19 cellular contexts compared by ENCODE assay signal in genomic region chr1:21641537-21641936, GRCh38. TPM values are rescaled to one million over a fixed set of nuclear protein-coding genes. Genes with fewer than 3 reads are reported as not detected.
DNase-seq lines count a peak whose midpoint lies in the region; ATAC-seq, FAIRE-seq and TF ChIP-seq lines count a peak whose summit lies in the region.
"Had no signal": no experiment of that assay in that cellular context is flagged by ENCODE, and none has a peak within 500 bp of the region (broad histone marks: within the 10 kb centered on the region; RNA-seq: fewer than 3 reads in every experiment).

No MANE protein-coding gene starts in this region.

- H3K79me2 ChIP-seq in K562 (ENCODE audit: control insufficient read depth, insufficient read depth, low read length) (peaks cover 2% of the 10 kb centered on the region; the same call in 1 of the 3 replicates), mesendoderm (ENCODE audit: control insufficient read depth, insufficient read depth, low read length) (no peaks in the 10 kb centered on the region)

- H2AK5ac ChIP-seq in mesendoderm (ENCODE audit: low read length): peak overlapping the region; percentile 58

- TF ChIP-seq EP300 in K562 (IDR thresholded peaks at IDR 0.05; ENCODE audit: low read length) (no peak), transverse colon (IDR thresholded peaks at IDR 0.05; ENCODE audit: low read depth) (no peak)

- H3K36me3 ChIP-seq in left ventricle myocardium inferior (no peaks in the 10 kb centered on the region), heart right ventricle (no peaks in the 10 kb centered on the region), K562 (ENCODE audit: control insufficient read depth, insufficient read depth, low read length) (peaks cover 4% of the 10 kb centered on the region; the same call in 1 of the 3 replicates), mesendoderm (ENCODE audit: control insufficient read depth, insufficient read depth, low read length) (no peaks in the 10 kb centered on the region), transverse colon (no peaks in the 10 kb centered on the region)
- H3K36me3 ChIP-seq: BLaER1 had no signal

- H2AFZ ChIP-seq in K562 (ENCODE audit: low read depth, low read length): no peak overlapping the region

- H4K8ac ChIP-seq in mesendoderm (ENCODE audit: low read depth, low read length): no peak overlapping the region

- no peak overlapping the region for H3K56ac ChIP-seq in mesendoderm (ENCODE audit: low read length)

- TF ChIP-seq POLR2A in K562 (conservative IDR thresholded peaks at IDR 0.05) (no peak), transverse colon (IDR thresholded peaks at IDR 0.05) (no peak)

- H3K4me1 ChIP-seq in left ventricle myocardium inferior (peaks cover 18% of the 10 kb centered on the region), heart right ventricle (peaks cover 0 to 20% (median 4%) of the 10 kb centered on the region in 9 donors), K562 (replicated peaks in 1 of 2; ENCODE audit: control insufficient read depth in 2 of 2, insufficient read depth in 2 of 2, low read length in 2 of 2) (peaks cover 24 to 40% of the 10 kb centered on the region in 2 experiments), mesendoderm (ENCODE audit: control insufficient read depth, low read depth, low read length) (peaks cover 14% of the 10 kb centered on the region), transverse colon (peaks cover 0 to 6% (median 0%) of the 10 kb centered on the region in 4 donors)
- H3K4me1 ChIP-seq: BLaER1, Caco-2 had no signal

- H3K9me3 ChIP-seq in left ventricle myocardium inferior (replicated peaks): no peaks in the 10 kb centered on the region
- no peaks in the 10 kb centered on the region for H3K9me3 ChIP-seq in heart right ventricle
- no peaks in the 10 kb centered on the region for H3K9me3 ChIP-seq in K562 (replicated peaks; ENCODE audit: control insufficient read depth, insufficient read depth, low read depth, low read length)
- no peaks in the 10 kb centered on the region for H3K9me3 ChIP-seq in transverse colon
- H3K9me3 ChIP-seq: BLaER1, Caco-2 had no signal

- FAIRE-seq in K562 (lab: Jason Lieb, UNC): no peak
- FAIRE-seq: GM12892 had no signal

- BruUV-seq in K562 (replicated peaks; lab: Mats Ljungman, UMichigan): no TSS peak

- TF ChIP-seq CTCF in left ventricle myocardium inferior (IDR thresholded peaks at IDR 0.05; ENCODE audit: borderline replicate concordance) (no peak), heart right ventricle (IDR thresholded peaks at IDR 0.05) (no peak), K562 (IDR thresholded peaks at IDR 0.05 in 2 of 3, conservative IDR thresholded peaks at IDR 0.05 in 1 of 3; ENCODE audit: insufficient read depth in 2 of 3, low read depth in 1 of 3, low read length in 3 of 3) (no peak), transverse colon (IDR thresholded peaks at IDR 0.05) (no peak)

- in situ Hi-C loops in K562 (cut with MboI) (no loop called here), transverse colon (cut with MboI; ENCODE audit: low pct_ligation_motif_present in 1 of 4, low pct_unique_long_range_greater_than_20kb in 1 of 4, low sequenced_read_pairs in 3 of 4) (no loop called here)

- H3K27me3 ChIP-seq in left ventricle myocardium inferior (ENCODE audit: low read depth) (peaks cover 42% of the 10 kb centered on the region), heart right ventricle (peaks cover 0 to 20% (median 3%) of the 10 kb centered on the region in 7 donors), K562 (ENCODE audit: control insufficient read depth in 2 of 2, insufficient read depth in 2 of 2, low read length in 2 of 2) (no peaks in the 10 kb centered on the region), mesendoderm (ENCODE audit: insufficient read depth, low read length, poor library complexity) (no peaks in the 10 kb centered on the region), transverse colon (peaks cover 7% of the 10 kb centered on the region)
- H3K27me3 ChIP-seq: BLaER1 had no signal

- no peak overlapping the region for H3K18ac ChIP-seq in mesendoderm (ENCODE audit: low read length)

- 78 to 81% methylated on average over 6 of the region's 6 CpGs for WGBS in heart right ventricle, 2 donors
- 77% methylated on average over 6 of the region's 6 CpGs for WGBS in K562 (ENCODE audit: insufficient coverage, low coverage, missing lambda C conversion rate)
- no CpG with 5 or more reads among the region's 6 CpGs for WGBS in mesendoderm (ENCODE audit: extremely low coverage, insufficient coverage, low lambda C conversion rate)
- 89 to 100% methylated on average over 1 to 6 of the region's 6 CpGs for WGBS in transverse colon (ENCODE audit: low coverage in 1 of 2), 2 donors

- H3K9ac ChIP-seq in K562 (ENCODE audit: insufficient read depth in 1 of 2, low read depth in 2 of 2, low read length in 2 of 2) (no peak overlapping the region; a peak in 1 of 4 replicates), mesendoderm (ENCODE audit: low read length) (no peak overlapping the region)
- H3K9ac ChIP-seq: BLaER1 had no signal

- H4K5ac ChIP-seq in mesendoderm (ENCODE audit: low read length): no peak overlapping the region

- H3K23ac ChIP-seq in mesendoderm (ENCODE audit: low read length): no peak overlapping the region

- intact Hi-C loops in left ventricle myocardium inferior (cut with micrococcal nuclease) (no loop called here), heart right ventricle (cut with DNase I) (loop anchor here in 1 of 10 donors (10.0 kb wide), 1 partner anchor 127 kb away; no protein-coding TSS in a partner anchor), K562 (cut with micrococcal nuclease) (no loop called here), transverse colon (cut with DNase I; ENCODE audit: low total_unique reads) (loop anchor here (10.0 kb wide), 1 partner anchor 127 kb away; no protein-coding TSS in a partner anchor)

- POLR2A ChIA-PET in K562 (lab: Yijun Ruan, JAX): interaction anchor here (1.0 to 4.8 kb wide), 3 partner anchors 11 to 28 kb away, joined by 3 to 23 read pairs (median 3); no protein-coding TSS in a partner anchor

- CTCF ChIA-PET in K562 (lab: Yijun Ruan, JAX; ENCODE audit: low intra/inter-chr PET ratio): no interaction called here

- DNase-seq in left ventricle myocardium inferior (no peak), heart right ventricle (no peak), K562 (ENCODE audit: extremely low read depth in 1 of 4, low spot score in 3 of 4) (no peak), mesendoderm (no peak), inferior parietal cortex (ENCODE audit: extremely low spot score) (no peak), transverse colon (no peak), NCI-H526 treated with DMSO at 0.1 percent for 48 hours (lab: John Stamatoyannopoulos, UW) (no peak)
- DNase-seq: AML-193; Caco-2; CD8-positive, alpha-beta memory T cell; DND-41; GDM1; GOT3; HCEC 1CT had no signal

- H3K4ac ChIP-seq in mesendoderm (ENCODE audit: low read depth, low read length): no peak overlapping the region

- no peaks in the 10 kb centered on the region for H3K9me1 ChIP-seq in K562 (ENCODE audit: control insufficient read depth, insufficient read depth, low read length)

- H2BK120ac ChIP-seq in mesendoderm (ENCODE audit: low read depth, low read length): no peak overlapping the region

- no peak overlapping the region for H2BK5ac ChIP-seq in mesendoderm (ENCODE audit: low read length)

- H3K27ac ChIP-seq in left ventricle myocardium inferior (replicated peaks): peak overlapping the region; percentile 16
- H3K27ac ChIP-seq in heart right ventricle: no peak overlapping the region
- no peak overlapping the region for H3K27ac ChIP-seq in K562 (ENCODE audit: extremely low read depth, low read depth, low read length)
- no peak overlapping the region for H3K27ac ChIP-seq in mesendoderm (ENCODE audit: low read depth, low read length)
- no peak overlapping the region for H3K27ac ChIP-seq in transverse colon
- H3K27ac ChIP-seq: 22Rv1, BLaER1 had no signal

- no peak for TF ChIP-seq RAD21 in K562 (CRISPR knock-in tag; conservative IDR thresholded peaks at IDR 0.05 in 1 of 2, IDR thresholded peaks at IDR 0.05 in 1 of 2)

- no peak overlapping the region for H3K4me3 ChIP-seq in left ventricle myocardium inferior
- H3K4me3 ChIP-seq in heart right ventricle: no peak overlapping the region
- no peak overlapping the region for H3K4me3 ChIP-seq in K562
- H3K4me3 ChIP-seq in mesendoderm (ENCODE audit: low read length): no peak overlapping the region
- no peak overlapping the region for H3K4me3 ChIP-seq in transverse colon
- H3K4me3 ChIP-seq: BLaER1 had no signal

- H4K20me1 ChIP-seq in K562 (replicated peaks; ENCODE audit: control insufficient read depth, insufficient read depth, low read length): peaks cover 7% of the 10 kb centered on the region

- H2BK15ac ChIP-seq in mesendoderm (replicated peaks; ENCODE audit: low read depth): no peak overlapping the region

- ATAC-seq in heart right ventricle: no peak
- no peak for ATAC-seq in K562
- no peak for ATAC-seq in HG02938 (IDR thresholded peaks at IDR 0.05; ENCODE audit: unreplicated experiment)

- H3K79me1 ChIP-seq in mesendoderm (ENCODE audit: low read length): no peaks in the 10 kb centered on the region

- no peak overlapping the region for H3K4me2 ChIP-seq in K562 (ENCODE audit: insufficient read depth, low read length)
- H3K4me2 ChIP-seq in mesendoderm (ENCODE audit: low read length): no peak overlapping the region
- H3K4me2 ChIP-seq: BLaER1 had no signal

TF ChIP-seq in K562, 482 proteins besides CTCF, POLR2A, EP300 and RAD21 (continues in another document):
- TF ChIP-seq SRF (CRISPR knock-in tag; IDR thresholded peaks at IDR 0.05): no peak

RNA-seq across cellular contexts. Expression of gene RAP1GAP, which starts 27.6 kb away (rescaled TPM):
- total RNA-seq in left ventricle myocardium inferior (6.2 TPM), heart right ventricle (1 to 10 TPM; 2.3 to 5.6 (median 4.0) TPM), K562 (2014; rRNA removed) (19.2 and 28.0 TPM in 2 replicates), K562 (2014; rRNA removed; fragmentation: Illumina TruSeq; extraction: Trizol) (7.0 and 7.3 TPM in 2 replicates), K562 (2015; rRNA removed; fragmentation: Illumina TruSeq; extraction: Trizol) (9.5 and 9.7 TPM in 2 replicates), K562 (2021) (30.2 and 31.0 TPM in 2 replicates), transverse colon (10 to 100 TPM; 14.1 to 37.4 (median 28.8) TPM)
- polyA plus RNA-seq in heart right ventricle (1 to 10 TPM in 1 of 2 donors, under 1 TPM in 1; 0.42 to 5.9 TPM), K562 (2011; rRNA removed) (30.2 and 36.0 TPM in 2 replicates), K562 (2014; fragmentation: Illumina TruSeq; extraction: Trizol) (23.5 and 26.5 TPM in 2 replicates), K562 (2014; fragmentation: Nextera tagmentation; extraction: Ambion mirVana) (under 1 TPM; 0.29 to 0.51 TPM), K562 (2014; rRNA removed) (21.7 and 22.3 TPM in 2 replicates)
- total RNA-seq in K562 (2011; cell fraction: chromatin; rRNA removed; ENCODE audit: low replicate concordance): 41.9 and 97.0 TPM in 2 replicates
- 41.8 and 44.9 TPM in 2 replicates for total RNA-seq in K562 (2011; cell fraction: nucleolus; rRNA removed)
- 34.0 and 35.7 TPM in 2 replicates for total RNA-seq in K562 (2011; cell fraction: nucleoplasm; rRNA removed)
- 27.3 and 36.3 TPM in 2 replicates for polyA plus RNA-seq in K562 (2011; cell fraction: cytosol; rRNA removed)
- 68.0 and 110 TPM in 2 replicates for polyA plus RNA-seq in K562 (2011; cell fraction: nucleus; rRNA removed)
- polyA plus RNA-seq in K562 (2012): 23.3 and 41.5 TPM in 2 replicates
- 25.4 and 27.5 TPM in 2 replicates for polyA minus RNA-seq in K562 (2011; rRNA and poly(A)+ RNA removed)
- 22.4 and 26.1 TPM in 2 replicates for polyA minus RNA-seq in K562 (2011; cell fraction: cytosol; rRNA and poly(A)+ RNA removed)
- polyA minus RNA-seq in K562 (2011; cell fraction: nucleus; rRNA and poly(A)+ RNA removed): 26.9 and 27.0 TPM in 2 replicates
- polyA plus RNA-seq in mesendoderm (2013, experiment 1 of 2): 8.2 TPM
- polyA plus RNA-seq in mesendoderm (2013, experiment 2 of 2): 7.9 TPM
- polyA plus RNA-seq: CD8-positive, alpha-beta memory T cell; IgD-negative memory B cell had no signal
